Comparison of ENCODE assay signal across 8 cellular contexts in the genomic region with DNA sequence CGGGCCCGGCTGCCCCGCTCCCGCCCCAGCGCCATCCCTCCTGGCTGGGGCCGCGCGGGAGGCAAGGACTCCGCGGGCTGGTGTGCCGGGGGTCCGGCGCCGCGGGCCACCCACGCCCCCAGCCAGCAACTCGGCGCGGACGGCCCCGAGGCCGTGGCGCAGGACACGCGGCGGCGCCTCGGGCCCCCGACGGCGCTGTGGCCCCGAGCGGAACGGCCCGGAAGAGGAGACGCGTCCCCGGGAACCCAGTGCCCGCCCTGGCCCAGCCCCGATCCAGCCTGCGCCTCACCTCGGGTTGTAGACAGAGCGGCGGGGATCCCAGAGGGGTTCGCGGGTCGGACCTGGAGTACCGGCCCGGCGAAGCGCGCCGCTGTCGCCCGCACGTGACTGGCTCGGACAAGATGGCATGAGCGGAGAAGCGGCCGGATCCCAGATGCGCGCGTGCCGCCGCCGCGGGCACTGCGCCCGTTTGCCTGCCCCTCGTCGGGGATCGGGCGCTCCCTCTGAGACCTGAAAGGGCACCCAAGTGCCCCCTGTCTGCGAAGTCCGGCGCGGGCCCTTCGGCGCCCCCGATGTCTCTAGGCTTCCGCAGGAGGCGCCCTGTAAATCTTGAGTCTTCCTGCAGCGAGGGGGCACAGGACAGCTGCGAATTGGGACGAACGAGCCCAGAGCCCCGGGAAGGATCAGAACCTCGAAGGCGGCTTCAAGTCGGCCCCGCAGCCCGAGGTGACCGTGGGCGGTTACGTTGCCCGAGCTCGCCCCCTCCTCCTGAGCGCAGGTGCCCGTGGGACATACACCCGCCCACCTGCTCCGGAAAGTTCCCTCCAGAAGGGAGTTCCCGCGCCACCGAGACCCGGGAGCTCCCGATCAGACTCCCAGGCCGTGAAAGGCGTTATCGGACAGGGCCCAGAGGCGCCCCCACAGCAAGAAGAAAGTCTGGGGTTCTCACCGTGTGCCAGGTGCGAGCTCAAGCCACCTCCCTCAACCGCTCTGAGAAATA. TPM values are rescaled to one million over a fixed set of nuclear protein-coding genes. Genes with fewer than 3 reads are reported as not detected.
DNase-seq lines count a peak whose midpoint lies in the region; ATAC-seq and TF ChIP-seq lines count a peak whose summit lies in the region.

No MANE protein-coding gene starts in this region.

- H3K27ac ChIP-seq in colonic mucosa (peak overlapping the region; percentile 91), liver (ENCODE audit: low read depth in 1 of 2, low read length in 2 of 2) (peak overlapping the region in 1 of 2 donors; percentile 92)

- no peaks in the 10 kb centered on the region for H3K9me3 ChIP-seq in colonic mucosa
- no peaks in the 10 kb centered on the region for H3K9me3 ChIP-seq in liver (ENCODE audit: control insufficient read depth in 4 of 4, low read length in 3 of 4)

- no peaks in the 10 kb centered on the region for H3K27me3 ChIP-seq in colonic mucosa
- no peaks in the 10 kb centered on the region for H3K27me3 ChIP-seq in liver (ENCODE audit: control insufficient read depth in 4 of 4, insufficient read depth in 4 of 4, low read length in 3 of 4)

- H3K4me3 ChIP-seq in colonic mucosa (peak overlapping the region; percentile 84), liver (ENCODE audit: low read depth in 1 of 3, low read length in 3 of 3) (peak overlapping the region; percentile 59 to 99 (median 61))

- peak overlapping the region; percentile 71 to 75 for H3K9ac ChIP-seq in colonic mucosa (ENCODE audit: low read depth in 2 of 2, low read length in 2 of 2)
- H3K9ac ChIP-seq in liver (ENCODE audit: low read depth in 1 of 2, low read length in 2 of 2) = peak overlapping the region in 1 of 2 donors; percentile 60

- peak; percentile 47 for ATAC-seq in GM21529 (IDR thresholded peaks at IDR 0.05; ENCODE audit: unreplicated experiment)

- intact Hi-C loops in colonic mucosa (cut with DNase I) = no loop called here

- H3K4me1 ChIP-seq in colonic mucosa (no peaks in the 10 kb centered on the region), liver (ENCODE audit: control insufficient read depth in 4 of 4, insufficient read depth in 4 of 4, low read length in 3 of 4) (peaks cover 3 to 25% (median 11%) of the 10 kb centered on the region in 4 donors)

- TF ChIP-seq RAD21 in liver (IDR thresholded peaks at IDR 0.05) = no peak

- 12% methylated on average over 113 of the region's 113 CpGs for WGBS in liver

- peak; percentile 33 for DNase-seq in DMS114 treated with DMSO at 0.1 percent for 48 hours (lab: John Stamatoyannopoulos, UW; ENCODE audit: unreplicated experiment)
- DNase-seq in Kasumi-1 (lab: John Stamatoyannopoulos, UW) = peak; percentile 71 to 74
- peak; percentile 53 for DNase-seq in activated CD4-positive, alpha-beta T cell treated with anti-CD3 and anti-CD28 coated beads for 1 hour
- DNase-seq in colonic mucosa = peak; percentile 69
- peak; percentile 34 to 35 for DNase-seq in stimulated activated CD4-positive, alpha-beta T cell treated with anti-CD3 and anti-CD28 coated beads, Interleukin-4, amount 100 ng/mL, for 48 hours (ENCODE audit: low read depth in 2 of 2)
- DNase-seq in middle frontal gyrus (ENCODE audit: extremely low spot score, low spot score) = no peak

- no peaks in the 10 kb centered on the region for H3K36me3 ChIP-seq in colonic mucosa
- no peaks in the 10 kb centered on the region for H3K36me3 ChIP-seq in liver (ENCODE audit: control insufficient read depth in 4 of 4, insufficient read depth in 3 of 4, low read depth in 1 of 4, low read length in 3 of 4)

- TF ChIP-seq CTCF in colonic mucosa (IDR thresholded peaks at IDR 0.05) (no peak), liver (IDR thresholded peaks at IDR 0.05; ENCODE audit: low read depth, low read length, missing input control) (no peak)

TF ChIP-seq in liver, 16 proteins besides CTCF, POLR2A, EP300 and RAD21:
- TF ChIP-seq YY1 (IDR thresholded peaks at IDR 0.05) = no peak

RNA-seq across cellular contexts. Expression of a gene that starts 0.6 kb away (rescaled TPM):
- total RNA-seq in colonic mucosa (10 to 100 TPM; 19.4 to 30.8 TPM), liver (10 to 100 TPM; 16.1 to 17.8 TPM)
- 1 to 10 TPM; 4.4 to 4.7 TPM for polyA plus RNA-seq in liver
